20 cellular contexts compared by ENCODE assay signal in the genomic region with DNA sequence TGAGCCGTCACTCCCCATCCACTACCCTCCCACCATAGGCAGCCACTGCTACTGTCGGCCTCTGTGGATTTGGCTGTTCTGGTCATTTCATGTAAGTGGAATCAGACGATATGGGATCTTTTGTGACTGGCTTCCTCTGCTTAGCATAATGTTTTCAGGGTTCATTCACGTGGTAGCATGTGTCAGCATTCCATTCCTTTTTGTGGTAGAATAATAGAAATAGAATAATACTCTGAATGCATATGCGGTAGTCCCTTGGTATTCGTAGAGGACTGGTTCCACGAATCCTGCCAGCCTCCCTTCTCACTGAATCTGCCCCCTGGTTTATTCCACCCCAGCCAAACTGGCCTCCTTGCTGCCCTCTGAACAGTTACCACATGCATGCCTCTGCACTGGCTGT.
"Had no signal": no experiment of that assay in that cellular context is flagged by ENCODE, and none has a peak within 500 bp of the region (broad histone marks: within the 10 kb centered on the region; RNA-seq: fewer than 3 reads in every experiment).

No MANE protein-coding gene starts in this region.

- H3K4me3 Mint-ChIP-seq: activated naive CD8-positive, alpha-beta T cell treated with anti-CD3 and anti-CD28 coated beads, Interleukin-2, amount 10 ng/mL, durations not matched to agents 7 days and 5 days; activated T-helper 1 cell treated with anti-CD3 and anti-CD28 coated beads, Interleukin-12 subunit alpha, Interleukin-12 subunit beta, Interleukin-2, Interleukin-4 antibody, amounts not matched to agents 30 ng/mL and 10 ng/mL and 1 ng/mL, durations not matched to agents 14 hours and 24 hours and 36 hours; immature natural killer cell; naive B cell; neural progenitor cell; stimulated activated naive B cell treated with anti-CD40 and anti-IgM and Interleukin-4, amounts not matched to agents 10 μg/mL and 1 μg/mL and 100 μg/mL, for 72 hours; T-helper 2 cell treated with Interferon-gamma antibody and Interleukin-4, amounts not matched to agents 5 μg/mL and 100 μg/mL, for 36 hours had no signal

- H3K27me3 Mint-ChIP-seq: activated naive CD8-positive, alpha-beta T cell treated with anti-CD3 and anti-CD28 coated beads, Interleukin-2, amount 10 ng/mL, durations not matched to agents 7 days and 5 days had no signal

- H2AFZ ChIP-seq: neural progenitor cell had no signal

- H3K9me3 ChIP-seq: esophagus muscularis mucosa, pancreas, thyroid gland had no signal

- DNase-seq: activated CD4-positive, alpha-beta T cell treated with anti-CD3 and anti-CD28 coated beads, Interleukin-2, amount 50 U/mL, for 1 hour; activated CD4-positive, CD25-positive, alpha-beta regulatory T cell; activated CD8-positive, alpha-beta memory T cell treated with anti-CD3 and anti-CD28 coated beads for 24 hours; activated naive CD8-positive, alpha-beta T cell treated with anti-CD3 and anti-CD28 coated beads, Interleukin-2, amount 10 ng/mL, durations not matched to agents 7 days and 5 days; effector CD4-positive, alpha-beta T cell; foreskin fibroblast; glutamatergic neuron; immature natural killer cell; left colon; naive B cell; pancreas; stimulated activated CD4-positive, alpha-beta T cell treated with anti-CD3 and anti-CD28 coated beads, Interleukin-4, amount 100 ng/mL, for 1 hour; stimulated activated naive B cell treated with anti-CD40 and anti-IgM and Interleukin-4, amounts not matched to agents 10 μg/mL and 1 μg/mL and 100 μg/mL, for 72 hours; thyroid gland had no signal

- H3K4me3 ChIP-seq: coronary artery, esophagus muscularis mucosa, lung, neural progenitor cell, pancreas, thyroid gland had no signal

- H3K4me1 ChIP-seq: pancreas, thyroid gland had no signal

- H3K4me2 ChIP-seq: neural progenitor cell had no signal

- H3K9me3 Mint-ChIP-seq: activated naive CD8-positive, alpha-beta T cell treated with anti-CD3 and anti-CD28 coated beads, Interleukin-2, amount 10 ng/mL, durations not matched to agents 7 days and 5 days; activated T-helper 1 cell treated with anti-CD3 and anti-CD28 coated beads, Interleukin-12 subunit alpha, Interleukin-12 subunit beta, Interleukin-2, Interleukin-4 antibody, amounts not matched to agents 30 ng/mL and 10 ng/mL and 1 ng/mL, durations not matched to agents 14 hours and 24 hours and 36 hours; immature natural killer cell; T-helper 2 cell treated with Interferon-gamma antibody and Interleukin-4, amounts not matched to agents 5 μg/mL and 100 μg/mL, for 36 hours had no signal

- H3K9ac ChIP-seq: neural progenitor cell had no signal

- H3K27ac Mint-ChIP-seq: activated naive CD8-positive, alpha-beta T cell treated with anti-CD3 and anti-CD28 coated beads, Interleukin-2, amount 10 ng/mL, durations not matched to agents 7 days and 5 days; activated T-helper 1 cell treated with anti-CD3 and anti-CD28 coated beads, Interleukin-12 subunit alpha, Interleukin-12 subunit beta, Interleukin-2, Interleukin-4 antibody, amounts not matched to agents 30 ng/mL and 10 ng/mL and 1 ng/mL, durations not matched to agents 14 hours and 24 hours and 36 hours; immature natural killer cell; naive B cell; T-helper 2 cell treated with Interferon-gamma antibody and Interleukin-4, amounts not matched to agents 5 μg/mL and 100 μg/mL, for 36 hours had no signal

- H3K36me3 ChIP-seq: esophagus muscularis mucosa, neural progenitor cell, pancreas, thyroid gland had no signal

- ATAC-seq: left colon; pancreas; stimulated activated naive B cell treated with anti-CD40 and anti-IgM and Interleukin-4, amounts not matched to agents 10 μg/mL and 1 μg/mL and 100 μg/mL, for 72 hours had no signal

- H3K4me1 Mint-ChIP-seq: activated naive CD8-positive, alpha-beta T cell treated with anti-CD3 and anti-CD28 coated beads, Interleukin-2, amount 10 ng/mL, durations not matched to agents 7 days and 5 days; immature natural killer cell; stimulated activated naive B cell treated with anti-CD40 and anti-IgM and Interleukin-4, amounts not matched to agents 10 μg/mL and 1 μg/mL and 100 μg/mL, for 72 hours had no signal

- H3K27ac ChIP-seq: coronary artery, neural progenitor cell, pancreas, thyroid gland had no signal

- H3K27me3 ChIP-seq: esophagus muscularis mucosa, pancreas, thyroid gland had no signal

- H3K36me3 Mint-ChIP-seq: activated naive CD8-positive, alpha-beta T cell treated with anti-CD3 and anti-CD28 coated beads, Interleukin-2, amount 10 ng/mL, durations not matched to agents 7 days and 5 days; immature natural killer cell; naive B cell had no signal
